ENCODE assay signal across 9 cellular contexts in genomic region chr2:26184086-26184485, GRCh38. TPM values are rescaled to one million over a fixed set of nuclear protein-coding genes. Genes with fewer than 3 reads are reported as not detected.
DNase-seq lines count a peak whose midpoint lies in the region; ATAC-seq, FAIRE-seq and TF ChIP-seq lines count a peak whose summit lies in the region.
"Had no signal": no experiment of that assay in that cellular context is flagged by ENCODE, and none has a peak within 500 bp of the region (broad histone marks: within the 10 kb centered on the region; RNA-seq: fewer than 3 reads in every experiment).

No MANE protein-coding gene starts in this region.

- FAIRE-seq in endothelial cell of umbilical vein (lab: Jason Lieb, UNC), result no peak

- no peak overlapping the region for H3K18ac ChIP-seq in IMR-90 (ENCODE audit: low read depth, low read length)

- H2AK9ac ChIP-seq in IMR-90 (replicated peaks; ENCODE audit: low read depth, low read length, poor library complexity), result peak overlapping the region; percentile 85

- H3K4me2 ChIP-seq in IMR-90 (ENCODE audit: low read depth, low read length) (peak overlapping the region; percentile 50), endothelial cell of umbilical vein (ENCODE audit: insufficient read depth, low read length) (no peak overlapping the region)

- H3K36me3 Mint-ChIP-seq in neural crest cell (ENCODE audit: low read depth), result peaks cover 5% of the 10 kb centered on the region

- H4K91ac ChIP-seq in IMR-90 (ENCODE audit: insufficient read depth, low read depth, low read length), result no peak overlapping the region

- H2BK5ac ChIP-seq in IMR-90 (ENCODE audit: low read depth, low read length, poor library complexity, severe bottlenecking), result no peak overlapping the region

- no peak overlapping the region for H3K14ac ChIP-seq in IMR-90 (replicated peaks; ENCODE audit: low read depth, low read length)

- H4K20me1 ChIP-seq in IMR-90 (ENCODE audit: insufficient read depth, low read length) (0 out of 2 replicates have a peak, but pooled peaks cover 3% of the 10 kb centered on the region), endothelial cell of umbilical vein (replicated peaks; ENCODE audit: control insufficient read depth, extremely low read depth, insufficient read depth, low read length) (no peaks in the 10 kb centered on the region)

- intact Hi-C loops in IMR-90 (cut with micrococcal nuclease), result loop anchor here (1.0 kb wide), 1 partner anchor 233 kb away; no protein-coding TSS in a partner anchor
- intact Hi-C loops in endothelial cell of umbilical vein (cut with micrococcal nuclease), result no loop called here

- dilution Hi-C loops in IMR-90 (cut with HindIII; ENCODE audit: low sequenced_read_pairs, unreplicated experiment), result no loop called here
- dilution Hi-C loops in endothelial cell of umbilical vein (cut with MboI; ENCODE audit: extremely low pct_ligation_motif_present, low sequenced_read_pairs), result no loop called here

- H3K36me3 ChIP-seq in IMR-90 (ENCODE audit: control insufficient read depth, insufficient read depth, low read length) (no peaks in the 10 kb centered on the region), endothelial cell of umbilical vein (ENCODE audit: control insufficient read depth in 2 of 2, extremely low read depth in 1 of 2, insufficient read depth in 2 of 2, low read length in 2 of 2) (no peaks in the 10 kb centered on the region)

- no TSS peak for BruUV-seq in IMR-90 (replicated peaks; lab: Mats Ljungman, UMichigan)
- no TSS peak for BruUV-seq in endothelial cell of umbilical vein (replicated peaks; lab: Mats Ljungman, UMichigan)

- H3K4me3 ChIP-seq in AG04449 (ENCODE audit: low read depth, low read length) (peak overlapping the region; percentile 67), IMR-90 (ENCODE audit: insufficient read depth, low read depth, low read length) (peak overlapping the region; percentile 40; the same call in 1 of the 2 replicates), endothelial cell of umbilical vein (replicated peaks in 1 of 3; ENCODE audit: insufficient read depth in 1 of 3, low read depth in 1 of 3, low read length in 3 of 3) (peak overlapping the region in 1 of 3 experiments; percentile 39)

- H3K79me2 ChIP-seq in endothelial cell of umbilical vein (ENCODE audit: control insufficient read depth, insufficient read depth, low read length), result no peaks in the 10 kb centered on the region

- H3K27me3 ChIP-seq in IMR-90 (ENCODE audit: control insufficient read depth, insufficient read depth, low read length) (no peaks in the 10 kb centered on the region; the same call in 1 of the 2 replicates), endothelial cell of umbilical vein (ENCODE audit: control insufficient read depth in 2 of 2, insufficient read depth in 2 of 2, low read length in 2 of 2) (no peaks in the 10 kb centered on the region)

- H2AK5ac ChIP-seq in IMR-90 (ENCODE audit: low read depth, low read length), result no peak overlapping the region

- in situ Hi-C loops in IMR-90 (cut with MboI; ENCODE audit: low sequenced_read_pairs), result no loop called here

- DNase-seq in AG04449 (ENCODE audit: low read depth, low spot score), result no peak
- no peak for DNase-seq in IMR-90
- DNase-seq in endothelial cell of umbilical vein (ENCODE audit: low read depth, low spot score), result no peak
- DNase-seq in neural crest cell (ENCODE audit: low read depth, low spot score), result no peak
- no peak for DNase-seq in iPS-NIHi11 (ENCODE audit: low spot score)
- no peak for DNase-seq in HK-2 (ENCODE audit: unreplicated experiment)
- no peak for DNase-seq in COLO829 (ENCODE audit: low spot score)
- DNase-seq: NCI-H345 had no signal

- TF ChIP-seq RAD21 in IMR-90 (IDR thresholded peaks at IDR 0.05; ENCODE audit: low read length), result no peak

- no peak for ATAC-seq in IMR-90 (ENCODE audit: low read depth)
- ATAC-seq in HG02938 (IDR thresholded peaks at IDR 0.05; ENCODE audit: unreplicated experiment), result no peak

- H3K9me3 Mint-ChIP-seq in neural crest cell, result no peaks in the 10 kb centered on the region

- H2BK15ac ChIP-seq in IMR-90 (ENCODE audit: low read depth, low read length), result no peak overlapping the region

- H3K4ac ChIP-seq in IMR-90 (ENCODE audit: low read depth, low read length), result peak overlapping the region; percentile 72; the same call in 1 of the 2 replicates

- H3K9ac ChIP-seq in IMR-90 (ENCODE audit: low read depth, low read length) (no peak overlapping the region), endothelial cell of umbilical vein (replicated peaks; ENCODE audit: extremely low read depth, insufficient read depth, low read length) (no peak overlapping the region)

- POLR2A ChIA-PET in AG04449 (lab: Yijun Ruan, JAX) (no interaction called here), IMR-90 (lab: Charles Lee; ENCODE audit: unreplicated experiment) (no interaction called here), endothelial cell of umbilical vein (lab: Charles Lee) (no interaction called here)

- no peak overlapping the region for H3K56ac ChIP-seq in IMR-90 (ENCODE audit: extremely low read depth, insufficient read depth, low read length)

- no peak overlapping the region; the same call in 1 of the 2 replicates for H3K23ac ChIP-seq in IMR-90 (ENCODE audit: low read depth, low read length)

- peak overlapping the region; percentile 63 for H3K4me3 Mint-ChIP-seq in neural crest cell

- no peaks in the 10 kb centered on the region for H3K79me1 ChIP-seq in IMR-90 (ENCODE audit: low read depth in 1 of 2, low read length in 2 of 2)

- peaks cover 8% of the 10 kb centered on the region; the same call in 1 of the 2 replicates for H3K9me1 ChIP-seq in IMR-90 (ENCODE audit: insufficient read depth, low read length)
- H3K9me1 ChIP-seq in endothelial cell of umbilical vein (replicated peaks; ENCODE audit: control insufficient read depth, extremely low read depth, insufficient read depth, low read length), result no peaks in the 10 kb centered on the region

- CTCF ChIA-PET in AG04449 (lab: Yijun Ruan, JAX) (interaction anchor here (0.6 to 3.4 kb wide), 28 partner anchors 9 to 332 kb away, joined by 3 to 26 read pairs (median 4); no protein-coding TSS in a partner anchor), IMR-90 (lab: Yijun Ruan, JAX) (interaction anchor here (0.8 kb wide), 1 partner anchor 327 kb away, joined by 3 read pairs; no protein-coding TSS in a partner anchor), endothelial cell of umbilical vein (lab: Charles Lee) (interaction anchor here (1.0 to 3.2 kb wide), 18 partner anchors 9 to 332 kb away, joined by 3 to 26 read pairs (median 6); partner anchors contain the start of genes GAREM2, KIF3C and RAB10)

- no peak overlapping the region for H2BK120ac ChIP-seq in IMR-90 (ENCODE audit: low read depth, low read length)

- peak overlapping the region; percentile 70 for H4K5ac ChIP-seq in IMR-90 (ENCODE audit: low read depth, low read length)

- TF ChIP-seq POLR2A in IMR-90 (IDR thresholded peaks at IDR 0.05; ENCODE audit: low read depth, low read length) (no peak), endothelial cell of umbilical vein (IDR thresholded peaks at IDR 0.05; ENCODE audit: low read depth, low read length) (no peak)

- H3K27ac Mint-ChIP-seq in neural crest cell (ENCODE audit: unreplicated experiment), result no peak overlapping the region

- no peak for TF ChIP-seq CTCF in AG04449 (IDR thresholded peaks at IDR 0.05; ENCODE audit: insufficient read depth, low read length, missing control alignments)
- TF ChIP-seq CTCF in IMR-90 (conservative IDR thresholded peaks at IDR 0.05; ENCODE audit: low read depth, low read length), result no peak
- TF ChIP-seq CTCF in endothelial cell of umbilical vein (IDR thresholded peaks at IDR 0.05; ENCODE audit: extremely low read depth in 1 of 2, insufficient read depth in 1 of 2, low read depth in 1 of 2, low read length in 2 of 2), result no peak
- TF ChIP-seq CTCF in neural crest cell (conservative IDR thresholded peaks at IDR 0.05), result no peak

- peaks cover 10% of the 10 kb centered on the region for H3K27me3 Mint-ChIP-seq in neural crest cell (ENCODE audit: low read depth)

- H3K9me3 ChIP-seq in IMR-90 (ENCODE audit: control insufficient read depth, insufficient read depth, low read length) (no peaks in the 10 kb centered on the region), endothelial cell of umbilical vein (replicated peaks; ENCODE audit: control insufficient read depth, insufficient read depth, low read length) (no peaks in the 10 kb centered on the region)

- H2BK20ac ChIP-seq in IMR-90 (ENCODE audit: low read depth, low read length), result no peak overlapping the region

- 82% methylated on average over 33 of the region's 35 CpGs; no CpG with 5 or more reads in 1 of the 2 experiments for WGBS in IMR-90 (ENCODE audit: extremely low coverage in 2 of 2, insufficient read length in 1 of 2), 2 experiments

- H2AFZ ChIP-seq in IMR-90 (replicated peaks; ENCODE audit: low read length, poor library complexity), result peak overlapping the region; percentile 97
- H2AFZ ChIP-seq in endothelial cell of umbilical vein (ENCODE audit: low read depth, low read length), result peak overlapping the region; percentile 87

- H4K8ac ChIP-seq in IMR-90 (ENCODE audit: low read depth in 2 of 2, low read length in 2 of 2), result peak overlapping the region; percentile 94 to 98; a peak in 3 of 4 replicates

- peaks cover 29% of the 10 kb centered on the region for H3K4me1 Mint-ChIP-seq in neural crest cell

- H3K27ac ChIP-seq in IMR-90 (ENCODE audit: insufficient read depth, low read length), result no peak overlapping the region
- H3K27ac ChIP-seq in endothelial cell of umbilical vein (ENCODE audit: insufficient read depth, low read depth, low read length), result no peak overlapping the region

- H3K4me1 ChIP-seq in IMR-90 (ENCODE audit: control insufficient read depth, insufficient read depth, low read length) (no peaks in the 10 kb centered on the region), endothelial cell of umbilical vein (ENCODE audit: control insufficient read depth, extremely low read depth, insufficient read depth, low read length) (peaks cover 9% of the 10 kb centered on the region)

TF ChIP-seq in IMR-90, 13 proteins besides CTCF, POLR2A, EP300 and RAD21 (continues in another document):
- TF ChIP-seq CHD1 (IDR thresholded peaks at IDR 0.05; ENCODE audit: low read depth, low read length), result no peak

RNA-seq across cellular contexts. Expression of gene GAREM2, which starts 11.2 kb away (rescaled TPM):
- total RNA-seq in IMR-90 (2012; rRNA removed), result 0.28 and 0.36 TPM in 2 replicates
- 1.7 and 1.8 TPM in 2 replicates for polyA plus RNA-seq in IMR-90 (2012; rRNA removed)
- polyA plus RNA-seq in IMR-90 (2012; cell fraction: cytosol; rRNA removed), result 1.1 and 2.3 TPM in 2 replicates
- polyA plus RNA-seq in IMR-90 (2012; cell fraction: nucleus; rRNA removed; ENCODE audit: low replicate concordance), result 3.2 and 10.4 TPM in 2 replicates
- 3.1 and 4.5 TPM in 2 replicates for total RNA-seq in endothelial cell of umbilical vein
- 3.7 TPM in 2 replicates for polyA plus RNA-seq in endothelial cell of umbilical vein
- 2.4 and 2.8 TPM in 2 replicates for polyA plus RNA-seq in endothelial cell of umbilical vein (2011; cell fraction: cytosol; rRNA removed)
- 3.0 and 3.1 TPM in 2 replicates for polyA plus RNA-seq in endothelial cell of umbilical vein (2011; cell fraction: nucleus; rRNA removed)
- polyA plus RNA-seq in endothelial cell of umbilical vein (2012), result 4.1 and 4.4 TPM in 2 replicates
- polyA minus RNA-seq in endothelial cell of umbilical vein, result 2.5 and 3.2 TPM in 2 replicates
- polyA minus RNA-seq in endothelial cell of umbilical vein (2011; cell fraction: cytosol; rRNA and poly(A)+ RNA removed), result not detected
- 1.4 and 2.0 TPM in 2 replicates for polyA minus RNA-seq in endothelial cell of umbilical vein (2011; cell fraction: nucleus; rRNA and poly(A)+ RNA removed)
- 21.3 and 21.8 TPM in 2 replicates for total RNA-seq in neural crest cell
